Comparison of ENCODE assay signal across 19 cellular contexts in genomic region chr10:83153714-83154113, GRCh38.
"Had no signal": no experiment of that assay in that cellular context is flagged by ENCODE, and none has a peak within 500 bp of the region (broad histone marks: within the 10 kb centered on the region; RNA-seq: fewer than 3 reads in every experiment).

No MANE protein-coding gene starts in this region.

- H3K36me3 ChIP-seq: heart left ventricle, sigmoid colon, stomach had no signal

- H3K79me2 ChIP-seq: parathyroid adenoma had no signal

- H2AFZ ChIP-seq: parathyroid adenoma had no signal

- H3K27ac ChIP-seq: coronary artery, heart left ventricle, parathyroid adenoma, psoas muscle, sigmoid colon, skin epidermis, stomach had no signal

- ATAC-seq: esophagus mucosa, heart left ventricle, psoas muscle had no signal

- FAIRE-seq: frontal cortex, islet of Langerhans had no signal

- H3K9me3 ChIP-seq: heart left ventricle, psoas muscle, sigmoid colon, stomach had no signal

- DNase-seq: effector CD4-positive, alpha-beta T cell; endodermal cell; heart left ventricle; kidney glomerular epithelial cell; mesendoderm; naive B cell; psoas muscle; sigmoid colon; stimulated activated CD4-positive, alpha-beta T cell treated with anti-CD3 and anti-CD28 coated beads, Interleukin-12 subunit alpha, Interleukin-12 subunit beta, amount 100 ng/mL, for 4 hours; stimulated activated naive CD4-positive, alpha-beta T cell; stomach; substantia nigra; trophoblast cell had no signal

- H3K4me1 ChIP-seq: heart left ventricle, parathyroid adenoma, psoas muscle, sigmoid colon, stomach had no signal

- H3K9ac ChIP-seq: parathyroid adenoma had no signal

- H3K4me3 ChIP-seq: coronary artery, heart left ventricle, psoas muscle, sigmoid colon, skin epidermis, stomach had no signal

- H3K27me3 ChIP-seq: heart left ventricle, sigmoid colon, stomach had no signal
